ENCODE assay signal across 8 cellular contexts in the genomic region with DNA sequence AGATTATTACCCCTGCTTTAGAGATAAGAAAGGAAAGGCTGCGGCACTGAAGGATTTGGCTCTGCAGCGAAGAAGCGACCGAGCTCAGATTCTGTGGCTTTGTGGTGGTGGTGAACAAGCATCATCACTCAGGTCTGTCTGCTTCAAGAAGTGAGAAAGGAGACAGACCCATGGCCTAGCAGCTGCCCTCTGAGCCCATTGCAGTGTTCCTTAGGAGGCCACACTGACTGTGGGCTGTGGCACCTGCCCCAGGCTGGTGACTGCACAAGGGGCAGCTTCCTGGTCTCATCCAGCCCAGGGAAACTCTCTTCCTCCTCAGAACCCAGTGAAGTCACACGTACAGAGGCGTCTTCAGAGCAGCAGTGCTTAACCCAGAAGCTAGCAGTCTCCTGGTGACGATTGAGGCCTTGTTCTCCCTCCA. TPM values are rescaled to one million over a fixed set of nuclear protein-coding genes. Genes with fewer than 3 reads are reported as not detected.
DNase-seq lines count a peak whose midpoint lies in the region; ATAC-seq and TF ChIP-seq lines count a peak whose summit lies in the region.

No MANE protein-coding gene starts in this region.

- H3K36me3 ChIP-seq in suprapubic skin: no peaks in the 10 kb centered on the region

- no peak for TF ChIP-seq EP300 in suprapubic skin (IDR thresholded peaks at IDR 0.05)

- CTCF ChIA-PET in activated naive CD4-positive, alpha-beta T cell treated with anti-CD3 and anti-CD28 coated beads for 36 hours (lab: Charles Lee): interaction anchor here (0.6 to 1.2 kb wide), 2 partner anchors 17 to 325 kb away, joined by 5 to 6 read pairs; no protein-coding TSS in a partner anchor

- no peak for TF ChIP-seq CTCF in suprapubic skin (IDR thresholded peaks at IDR 0.05)

- peaks cover 65% of the 10 kb centered on the region for H3K4me1 ChIP-seq in suprapubic skin

- H3K27ac ChIP-seq in suprapubic skin: peak overlapping the region; percentile 50

- no peak overlapping the region for H3K4me3 Mint-ChIP-seq in activated naive CD4-positive, alpha-beta T cell treated with anti-CD3 and anti-CD28 coated beads for 36 hours

- H3K27me3 Mint-ChIP-seq in activated naive CD4-positive, alpha-beta T cell treated with anti-CD3 and anti-CD28 coated beads for 36 hours (ENCODE audit: low read depth): no peaks in the 10 kb centered on the region

- H3K27me3 ChIP-seq in suprapubic skin: no peaks in the 10 kb centered on the region

- no peaks in the 10 kb centered on the region for H3K9me3 Mint-ChIP-seq in activated naive CD4-positive, alpha-beta T cell treated with anti-CD3 and anti-CD28 coated beads for 36 hours

- peak overlapping the region; percentile 36 for H3K27ac Mint-ChIP-seq in activated naive CD4-positive, alpha-beta T cell treated with anti-CD3 and anti-CD28 coated beads for 36 hours

- DNase-seq in activated CD4-positive, alpha-beta T cell treated with anti-CD3 and anti-CD28 coated beads for 48 hours: peak; percentile 43
- DNase-seq in activated CD4-positive, alpha-beta T cell treated with anti-CD3 and anti-CD28 coated beads, Interleukin-2, amount 50 U/mL, for 4 hours: no peak
- DNase-seq in activated naive CD4-positive, alpha-beta T cell treated with anti-CD3 and anti-CD28 coated beads for 36 hours: peak; percentile 45
- DNase-seq in left lobe of liver (ENCODE audit: low spot score): no peak
- DNase-seq in suprapubic skin (ENCODE audit: low spot score in 2 of 2): no peak
- DNase-seq in hypothalamus (lab: John Stamatoyannopoulos, UW): no peak
- DNase-seq in NCI-H1048 (lab: John Stamatoyannopoulos, UW): no peak

- intact Hi-C loops in activated naive CD4-positive, alpha-beta T cell treated with anti-CD3 and anti-CD28 coated beads for 36 hours (cut with micrococcal nuclease): loop anchor here (5.0 kb wide), 3 partner anchors 393 to 618 kb away; a partner anchor contains a TSS

- no peaks in the 10 kb centered on the region for H3K9me3 ChIP-seq in suprapubic skin

- H3K4me3 ChIP-seq in suprapubic skin: no peak overlapping the region

- no peaks in the 10 kb centered on the region for H3K36me3 Mint-ChIP-seq in activated naive CD4-positive, alpha-beta T cell treated with anti-CD3 and anti-CD28 coated beads for 36 hours (ENCODE audit: low read depth)

- 85% methylated on average over 4 of the region's 7 CpGs for WGBS in suprapubic skin

- no peak for TF ChIP-seq POLR2A in suprapubic skin (IDR thresholded peaks at IDR 0.05)

- ATAC-seq in left lobe of liver (peak; percentile 11), GM19467 (IDR thresholded peaks at IDR 0.05; ENCODE audit: unreplicated experiment) (no peak)

- peaks cover 50% of the 10 kb centered on the region for H3K4me1 Mint-ChIP-seq in activated naive CD4-positive, alpha-beta T cell treated with anti-CD3 and anti-CD28 coated beads for 36 hours (ENCODE audit: low read depth)

RNA-seq across cellular contexts. Expression of a gene that starts 22.3 kb away (rescaled TPM):
- 10 to 100 TPM; 50.4 to 51.1 TPM for total RNA-seq in activated naive CD4-positive, alpha-beta T cell treated with anti-CD3 and anti-CD28 coated beads for 36 hours
- 28.6 TPM for total RNA-seq in left lobe of liver
- 10 to 100 TPM in 1 of 4 donors, 1 to 10 TPM in 3; 5.6 to 13.3 (median 8.8) TPM for total RNA-seq in suprapubic skin

Comparison
In these comparisons a context has a peak if more than half of its experiments do, and no peak if none do; other contexts are left out.
1. DNase-seq: peak in activated CD4-positive, alpha-beta T cell treated with anti-CD3 and anti-CD28 coated beads for 48 hours (single experiment) and activated naive CD4-positive, alpha-beta T cell treated with anti-CD3 and anti-CD28 coated beads for 36 hours (single experiment); none in activated CD4-positive, alpha-beta T cell treated with anti-CD3 and anti-CD28 coated beads, Interleukin-2, amount 50 U/mL, for 4 hours (0 of 2), left lobe of liver (single experiment), suprapubic skin (0 of 2), hypothalamus (0 of 51) and NCI-H1048 (single experiment).